In genomic region chr20:47792021-47792618, GRCh38 we compare ENCODE assay signal across 9 cellular contexts. TPM values are rescaled to one million over a fixed set of nuclear protein-coding genes. Genes with fewer than 3 reads are reported as not detected.
A peak's percentile ranks its signal among the peaks of the same experiment; 100 is the strongest.
DNase-seq lines count a peak whose midpoint lies in the region; ATAC-seq, FAIRE-seq and TF ChIP-seq lines count a peak whose summit lies in the region.
"Had no signal": no experiment of that assay in that cellular context is flagged by ENCODE, and none has a peak within 500 bp of the region (broad histone marks: within the 10 kb centered on the region; RNA-seq: fewer than 3 reads in every experiment).

No MANE protein-coding gene starts in this region.

- peak; percentile 27 for DNase-seq in NCI-H2196 (lab: John Stamatoyannopoulos, UW; ENCODE audit: unreplicated experiment)
- no peak for DNase-seq in NCI-H2196 treated with DMSO at 0.1 percent for 48 hours (lab: John Stamatoyannopoulos, UW; ENCODE audit: unreplicated experiment)
- peak; percentile 98 for DNase-seq in astrocyte (ENCODE audit: low read depth)
- peak; percentile 97 for DNase-seq in islet precursor cell
- peak in 1 of 2 donors; percentile 28 for DNase-seq in upper lobe of left lung
- DNase-seq in NCI-H774 (lab: John Stamatoyannopoulos, UW), result no peak
- DNase-seq: CD4-positive, CD25-positive, alpha-beta regulatory T cell had no signal

- no peak overlapping the region for H2AFZ ChIP-seq in astrocyte (ENCODE audit: low read depth, low read length)

- H3K27me3 ChIP-seq in astrocyte (ENCODE audit: insufficient read depth, low read length) (no peaks in the 10 kb centered on the region), upper lobe of left lung (no peaks in the 10 kb centered on the region)

- H3K9ac ChIP-seq in astrocyte (ENCODE audit: low read length), result peak overlapping the region; percentile 54

- no peak for TF ChIP-seq POLR2A in upper lobe of left lung (IDR thresholded peaks at IDR 0.05)

- H3K4me1 Mint-ChIP-seq in astrocyte (ENCODE audit: low read depth, unreplicated experiment), result peaks cover 11% of the 10 kb centered on the region

- H3K4me1 ChIP-seq in astrocyte (ENCODE audit: insufficient read depth, low read length) (peaks cover 15% of the 10 kb centered on the region), upper lobe of left lung (peaks cover 0 to 7% (median 0%) of the 10 kb centered on the region in 4 donors)

- WGBS in upper lobe of left lung, 2 donors, result 72 to 78% methylated on average over 9 of the region's 9 CpGs

- H3K9me3 Mint-ChIP-seq in astrocyte (ENCODE audit: unreplicated experiment), result no peaks in the 10 kb centered on the region

- H3K36me3 ChIP-seq in astrocyte (ENCODE audit: insufficient read depth, low read length) (no peaks in the 10 kb centered on the region), upper lobe of left lung (no peaks in the 10 kb centered on the region)

- no peaks in the 10 kb centered on the region for H3K79me2 ChIP-seq in astrocyte (ENCODE audit: insufficient read depth, low read length)

- H3K4me2 ChIP-seq in astrocyte (ENCODE audit: low read length), result peak overlapping the region; percentile 68

- H3K4me3 ChIP-seq in astrocyte (ENCODE audit: insufficient read depth, low read depth, low read length), result no peak overlapping the region
- no peak overlapping the region for H3K4me3 ChIP-seq in upper lobe of left lung

- FAIRE-seq in astrocyte (lab: Jason Lieb, UNC), result peak; percentile 71

- H3K27me3 Mint-ChIP-seq in astrocyte (ENCODE audit: low read depth, unreplicated experiment), result peaks cover 6% of the 10 kb centered on the region

- TF ChIP-seq CTCF in astrocyte (IDR thresholded peaks at IDR 0.05; ENCODE audit: insufficient read depth, low read depth, low read length) (no peak), upper lobe of left lung (IDR thresholded peaks at IDR 0.05) (no peak)

- no peak overlapping the region for H3K4me3 Mint-ChIP-seq in astrocyte (ENCODE audit: unreplicated experiment)
- H3K4me3 Mint-ChIP-seq: CD4-positive, CD25-positive, alpha-beta regulatory T cell had no signal

- ATAC-seq in upper lobe of left lung (ENCODE audit: low FRiP score in 2 of 2) (peak; percentile 42 to 82), GM18868 (IDR thresholded peaks at IDR 0.05; ENCODE audit: unreplicated experiment) (no peak), HG02870 (IDR thresholded peaks at IDR 0.05; ENCODE audit: unreplicated experiment) (no peak)

- no peaks in the 10 kb centered on the region for H4K20me1 ChIP-seq in astrocyte (ENCODE audit: insufficient read depth, low read length)

- peak overlapping the region; percentile 83 for H3K27ac Mint-ChIP-seq in astrocyte (ENCODE audit: unreplicated experiment)
- H3K27ac Mint-ChIP-seq: CD4-positive, CD25-positive, alpha-beta regulatory T cell had no signal

- no peak for TF ChIP-seq EP300 in upper lobe of left lung (IDR thresholded peaks at IDR 0.05)

- H3K27ac ChIP-seq in astrocyte (ENCODE audit: low read depth, low read length) (peak overlapping the region; percentile 50), upper lobe of left lung (no peak overlapping the region)

- H3K9me3 ChIP-seq in astrocyte (ENCODE audit: insufficient read depth, low read depth, low read length) (no peaks in the 10 kb centered on the region), upper lobe of left lung (no peaks in the 10 kb centered on the region)

- H3K36me3 Mint-ChIP-seq in astrocyte (ENCODE audit: low read depth, unreplicated experiment), result no peaks in the 10 kb centered on the region
- H3K36me3 Mint-ChIP-seq: CD4-positive, CD25-positive, alpha-beta regulatory T cell had no signal

RNA-seq across cellular contexts. Expression of gene SULF2, which starts 6.8 kb away (rescaled TPM):
- total RNA-seq in astrocyte (115 and 139 TPM in 2 replicates), upper lobe of left lung (10 to 100 TPM; 15.0 to 63.8 (median 21.7) TPM)
- total RNA-seq: CD4-positive, CD25-positive, alpha-beta regulatory T cell had no signal

Comparison
In these comparisons a context has a peak if more than half of its experiments do, and no peak if none do; other contexts are left out.
1. DNase-seq: peak in NCI-H2196 (single experiment), astrocyte (single experiment) and islet precursor cell (single experiment); none in NCI-H2196 treated with DMSO at 0.1 percent for 48 hours (single experiment) and NCI-H774 (single experiment).
2. ATAC-seq: peak in upper lobe of left lung (2 of 2); none in GM18868 (single experiment) and HG02870 (single experiment).